ENCODE assay signal across 23 cellular contexts in genomic region chr7:67493386-67493785, GRCh38.
"Had no signal": no experiment of that assay in that cellular context is flagged by ENCODE, and none has a peak within 500 bp of the region (broad histone marks: within the 10 kb centered on the region; RNA-seq: fewer than 3 reads in every experiment).

No MANE protein-coding gene starts in this region.

- H3K4me3 ChIP-seq: hepatocyte, left ventricle myocardium inferior, lower lobe of right lung, neural progenitor cell, pancreas, stomach had no signal

- H3K36me3 Mint-ChIP-seq: memory B cell, natural killer cell had no signal

- H3K4me3 Mint-ChIP-seq: endodermal cell, memory B cell, mesothelial cell of epicardium, natural killer cell, neural progenitor cell had no signal

- H3K36me3 ChIP-seq: left ventricle myocardium inferior, lower lobe of right lung, neural progenitor cell, pancreas, stomach had no signal

- H3K27ac Mint-ChIP-seq: endodermal cell, memory B cell, mesothelial cell of epicardium, natural killer cell, neural progenitor cell, progenitor cell of endocrine pancreas had no signal

- H3K4me1 Mint-ChIP-seq: endodermal cell, memory B cell, natural killer cell, neural progenitor cell had no signal

- H3K9me3 ChIP-seq: pancreas had no signal

- H3K27me3 ChIP-seq: foreskin keratinocyte, hepatocyte, neural progenitor cell, pancreas, stomach had no signal

- ATAC-seq: foreskin keratinocyte, left cardiac atrium, lower lobe of right lung, natural killer cell, pancreas, right cardiac atrium had no signal

- DNase-seq: dermis blood vessel endothelial cell; effector CD4-positive, alpha-beta T cell; endodermal cell; erythroblast; foreskin keratinocyte; kidney; left cardiac atrium; left ventricle myocardium inferior; lower lobe of right lung; natural killer cell; nucleus accumbens; pancreas; right cardiac atrium; small intestine; stimulated activated CD4-positive, alpha-beta T cell treated with anti-CD3 and anti-CD28 coated beads, Interleukin-12 subunit alpha, Interleukin-12 subunit beta, amount 100 ng/mL, for 4 hours; stimulated activated naive CD4-positive, alpha-beta T cell; stomach; trophoblast cell had no signal
